23 cellular contexts compared by ENCODE assay signal in the genomic region with DNA sequence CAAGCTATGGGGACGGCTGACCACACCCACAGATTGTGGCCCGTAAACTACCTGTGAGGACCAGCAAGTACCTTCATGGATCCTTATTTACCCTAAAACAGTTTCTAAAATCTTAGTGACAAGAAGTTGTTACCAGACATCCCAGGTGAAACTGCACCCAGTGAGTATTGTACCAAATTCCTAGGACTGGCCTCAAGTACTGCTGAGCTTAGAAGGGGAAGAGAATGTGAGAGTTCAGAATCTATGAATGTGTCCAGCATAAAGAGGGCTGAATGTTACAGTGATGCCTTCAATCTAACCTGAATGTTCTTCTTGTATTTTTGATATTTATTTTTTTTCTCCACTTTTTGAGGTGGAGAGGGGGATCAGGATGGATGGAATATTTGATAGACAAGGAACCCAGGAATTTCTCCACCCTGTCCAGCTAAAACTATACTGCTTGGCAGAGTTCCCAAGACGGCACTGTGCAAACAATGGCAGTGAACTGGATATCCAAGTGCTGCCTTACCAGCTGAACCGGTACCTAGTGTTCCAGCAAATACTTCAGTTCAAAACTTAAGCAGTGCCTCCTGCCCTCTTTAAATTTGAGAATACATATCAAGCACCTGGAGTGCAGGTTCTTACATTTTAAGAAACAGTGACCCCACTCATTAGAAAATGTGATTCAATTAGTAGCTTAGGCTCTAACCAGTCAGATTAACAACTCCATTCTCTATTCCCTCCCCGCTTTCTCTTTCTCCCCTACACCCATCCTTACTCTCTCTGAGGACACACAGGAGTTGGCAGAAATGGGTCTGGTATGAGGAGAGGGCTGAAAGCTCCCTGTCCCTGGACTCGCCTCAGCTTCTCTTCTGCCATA.
DNase-seq lines count a peak whose midpoint lies in the region; ATAC-seq and TF ChIP-seq lines count a peak whose summit lies in the region.
"Had no signal": no experiment of that assay in that cellular context is flagged by ENCODE, and none has a peak within 500 bp of the region (broad histone marks: within the 10 kb centered on the region; RNA-seq: fewer than 3 reads in every experiment).

No MANE protein-coding gene starts in this region.

- H3K36me3 ChIP-seq in body of pancreas (replicated peaks in 1 of 2; ENCODE audit: insufficient read depth in 1 of 2, low read depth in 2 of 2): no peaks in the 10 kb centered on the region
- H3K36me3 ChIP-seq in mucosa of descending colon (ENCODE audit: low read depth): no peaks in the 10 kb centered on the region
- H3K36me3 ChIP-seq in upper lobe of left lung: no peaks in the 10 kb centered on the region
- no peaks in the 10 kb centered on the region for H3K36me3 ChIP-seq in heart left ventricle
- H3K36me3 ChIP-seq: BE2C, left ventricle myocardium inferior had no signal

- H3K4me1 ChIP-seq in body of pancreas (peaks cover 7% of the 10 kb centered on the region), mucosa of descending colon (ENCODE audit: low read depth) (no peaks in the 10 kb centered on the region), upper lobe of left lung (peaks cover 0 to 10% (median 0%) of the 10 kb centered on the region in 4 donors), heart left ventricle (no peaks in the 10 kb centered on the region)
- H3K4me1 ChIP-seq: left ventricle myocardium inferior had no signal

- TF ChIP-seq POLR2A in body of pancreas (IDR thresholded peaks at IDR 0.05) (no peak), upper lobe of left lung (IDR thresholded peaks at IDR 0.05) (no peak), heart left ventricle (IDR thresholded peaks at IDR 0.05) (no peak)

- WGBS in body of pancreas, 2 donors: 48 to 67% methylated on average over 6 of the region's 6 CpGs
- 63% methylated on average over 6 of the region's 6 CpGs for WGBS in upper lobe of left lung, 2 donors
- 70 to 83% (median 76%) methylated on average over 6 of the region's 6 CpGs for WGBS in heart left ventricle, 4 donors

- intact Hi-C loops in body of pancreas (cut with DNase I): no loop called here
- intact Hi-C loops in mucosa of descending colon (cut with DNase I, micrococcal nuclease): no loop called here
- intact Hi-C loops in heart left ventricle (cut with DNase I): no loop called here

- H3K4me3 ChIP-seq in body of pancreas (no peak overlapping the region), mucosa of descending colon (no peak overlapping the region), upper lobe of left lung (no peak overlapping the region), heart left ventricle (no peak overlapping the region)
- H3K4me3 ChIP-seq: left ventricle myocardium inferior had no signal

- H3K27ac ChIP-seq in body of pancreas (no peak overlapping the region), upper lobe of left lung (peak overlapping the region; percentile 55 to 78 (median 68)), heart left ventricle (no peak overlapping the region)
- H3K27ac ChIP-seq: left ventricle myocardium inferior had no signal

- TF ChIP-seq CTCF in body of pancreas (IDR thresholded peaks at IDR 0.05) (no peak), mucosa of descending colon (IDR thresholded peaks at IDR 0.05) (no peak), upper lobe of left lung (IDR thresholded peaks at IDR 0.05) (no peak), heart left ventricle (IDR thresholded peaks at IDR 0.05) (no peak)

- DNase-seq in NCI-H82 (lab: John Stamatoyannopoulos, UW): peak; percentile 40
- no peak for DNase-seq in NCI-H82 treated with DMSO at 0.1 percent for 48 hours (lab: John Stamatoyannopoulos, UW; ENCODE audit: unreplicated experiment)
- peak; percentile 39 to 75 (median 56) for DNase-seq in body of pancreas
- DNase-seq in mucosa of descending colon: peak in 2 of 3 donors; percentile 29 to 66
- DNase-seq in upper lobe of left lung: peak in 1 of 2 donors; percentile 86
- DNase-seq in heart left ventricle: no peak
- DNase-seq: activated CD4-positive, CD25-positive, alpha-beta regulatory T cell treated with anti-CD3 and anti-CD28 coated beads, Interleukin-2, amount 50 U/mL, for 72 hours; activated CD8-positive, alpha-beta T cell treated with anti-CD3 and anti-CD28 coated beads for 36 hours; activated effector memory CD4-positive, alpha-beta T cell treated with Interleukin-2 at 50 U/mL for 16 hours; activated naive CD8-positive, alpha-beta T cell treated with anti-CD3 and anti-CD28 coated beads, Interleukin-2, amount 10 ng/mL, durations not matched to agents 7 days and 5 days; BE2C; DND-41; erythroblast; foreskin fibroblast; KG1; left ventricle myocardium inferior; NCI-H146; NCI-H2227 treated with DMSO at 0.1 percent for 48 hours; NCI-H774; OCI-M1; SHP77 had no signal

- H3K9me3 ChIP-seq in body of pancreas: no peaks in the 10 kb centered on the region
- H3K9me3 ChIP-seq in mucosa of descending colon: no peaks in the 10 kb centered on the region
- no peaks in the 10 kb centered on the region for H3K9me3 ChIP-seq in upper lobe of left lung
- no peaks in the 10 kb centered on the region for H3K9me3 ChIP-seq in heart left ventricle
- H3K9me3 ChIP-seq: BE2C, left ventricle myocardium inferior had no signal

- peak; percentile 46 to 97 (median 69) for TF ChIP-seq EP300 in upper lobe of left lung (IDR thresholded peaks at IDR 0.05)

- no peaks in the 10 kb centered on the region for H3K27me3 ChIP-seq in body of pancreas
- no peaks in the 10 kb centered on the region for H3K27me3 ChIP-seq in upper lobe of left lung
- H3K27me3 ChIP-seq in heart left ventricle: no peaks in the 10 kb centered on the region
- H3K27me3 ChIP-seq: BE2C had no signal

- ATAC-seq in body of pancreas (peak; percentile 48), mucosa of descending colon (peak; percentile 78), upper lobe of left lung (ENCODE audit: low FRiP score in 2 of 2) (peak; percentile 66 to 86), heart left ventricle (no peak), HG03095 (IDR thresholded peaks at IDR 0.05; ENCODE audit: unreplicated experiment) (no peak), GM21529 (IDR thresholded peaks at IDR 0.05; ENCODE audit: unreplicated experiment) (no peak)
- ATAC-seq: activated CD8-positive, alpha-beta T cell treated with anti-CD3 and anti-CD28 coated beads for 36 hours had no signal

Comparison
In these comparisons a context has a peak if more than half of its experiments do, and no peak if none do; other contexts are left out.
1. DNase-seq: peak in NCI-H82 (single experiment), body of pancreas (4 of 4) and mucosa of descending colon (2 of 3); none in NCI-H82 treated with DMSO at 0.1 percent for 48 hours (single experiment) and heart left ventricle (0 of 5).
2. ATAC-seq: peak in body of pancreas (single experiment), mucosa of descending colon (single experiment) and upper lobe of left lung (2 of 2); none in heart left ventricle (0 of 4), HG03095 (single experiment) and GM21529 (single experiment).
3. H3K27ac ChIP-seq: peak in upper lobe of left lung (4 of 4); none in body of pancreas (0 of 4) and heart left ventricle (0 of 12).